9 cellular contexts compared by ENCODE assay signal in genomic region chr16:11689031-11689840, GRCh38. TPM values are rescaled to one million over a fixed set of nuclear protein-coding genes. Genes with fewer than 3 reads are reported as not detected.
A peak's percentile ranks its signal among the peaks of the same experiment; 100 is the strongest.
DNase-seq lines count a peak whose midpoint lies in the region; ATAC-seq, FAIRE-seq and TF ChIP-seq lines count a peak whose summit lies in the region.
"Had no signal": no experiment of that assay in that cellular context is flagged by ENCODE, and none has a peak within 500 bp of the region (broad histone marks: within the 10 kb centered on the region; RNA-seq: fewer than 3 reads in every experiment).

No MANE protein-coding gene starts in this region.

- H3K9me3 ChIP-seq in A673 (ENCODE audit: low read depth, low read length, poor library complexity, severe bottlenecking) = no peaks in the 10 kb centered on the region
- H3K9me3 ChIP-seq in K562 (replicated peaks; ENCODE audit: control insufficient read depth, insufficient read depth, low read depth, low read length) = no peaks in the 10 kb centered on the region

- TF ChIP-seq RAD21 in K562 (CRISPR knock-in tag; conservative IDR thresholded peaks at IDR 0.05 in 1 of 2, IDR thresholded peaks at IDR 0.05 in 1 of 2) = no peak

- H3K9ac ChIP-seq in K562 (ENCODE audit: insufficient read depth in 1 of 2, low read depth in 2 of 2, low read length in 2 of 2) = no peak overlapping the region

- POLR2A ChIA-PET in A673 (lab: Charles Lee; ENCODE audit: low non-redundant PET) = interaction anchor here (0.7 kb wide), 1 partner anchor 53 kb away, joined by 3 read pairs; the partner anchor contains the start of gene TXNDC11
- POLR2A ChIA-PET in K562 (lab: Yijun Ruan, JAX) = interaction anchor here (1.6 to 2.0 kb wide), 2 partner anchors 11 to 19 kb away, joined by 5 to 9 read pairs; no protein-coding TSS in a partner anchor

- H3K27ac ChIP-seq in A673 (ENCODE audit: low read depth, low read length, poor library complexity, severe bottlenecking) (peak overlapping the region; percentile 10), K562 (ENCODE audit: extremely low read depth, low read depth, low read length) (no peak overlapping the region)

- peaks cover 34% of the 10 kb centered on the region for H3K36me3 ChIP-seq in A673 (ENCODE audit: insufficient read depth, low read length, poor library complexity, severe bottlenecking)
- peaks cover 83% of the 10 kb centered on the region for H3K36me3 ChIP-seq in K562 (ENCODE audit: control insufficient read depth, insufficient read depth, low read length)

- intact Hi-C loops in A673 (cut with micrococcal nuclease; ENCODE audit: unreplicated experiment) (no loop called here), K562 (cut with micrococcal nuclease) (no loop called here)

- no peak overlapping the region for H3K4me3 ChIP-seq in A673 (ENCODE audit: low read depth, low read length, poor library complexity, severe bottlenecking)
- no peak overlapping the region for H3K4me3 ChIP-seq in K562

- no peaks in the 10 kb centered on the region for H3K9me1 ChIP-seq in K562 (ENCODE audit: control insufficient read depth, insufficient read depth, low read length)

- no peak for DNase-seq in A673 (ENCODE audit: low spot score)
- DNase-seq in K562 (ENCODE audit: extremely low read depth in 1 of 4, low spot score in 3 of 4) = no peak
- DNase-seq in NCI-H128 (lab: John Stamatoyannopoulos, UW; ENCODE audit: unreplicated experiment) = no peak
- DNase-seq in SKM-1 treated with dmso at 0.1 percent for 144 hours (lab: John Stamatoyannopoulos, UW; ENCODE audit: unreplicated experiment) = no peak
- DNase-seq in kidney glomerular epithelial cell (lab: John Stamatoyannopoulos, UW) = no peak
- DNase-seq in UCSD-AML1 (lab: John Stamatoyannopoulos, UW; ENCODE audit: unreplicated experiment) = no peak
- DNase-seq: natural killer cell had no signal

- TF ChIP-seq EP300 in K562 (IDR thresholded peaks at IDR 0.05; ENCODE audit: low read length) = no peak

- ATAC-seq in GM19372 (IDR thresholded peaks at IDR 0.05; ENCODE audit: low read depth, unreplicated experiment) (peak; percentile 89), HG03342 (IDR thresholded peaks at IDR 0.05; ENCODE audit: unreplicated experiment) (peak; percentile 83), K562 (no peak)

- H3K27me3 ChIP-seq in A673 (replicated peaks; ENCODE audit: insufficient read depth, low read depth, low read length, poor library complexity) = no peaks in the 10 kb centered on the region
- no peaks in the 10 kb centered on the region for H3K27me3 ChIP-seq in K562 (ENCODE audit: control insufficient read depth in 2 of 2, insufficient read depth in 2 of 2, low read length in 2 of 2)

- BruUV-seq in A673 (replicated peaks; lab: Mats Ljungman, UMichigan) (no TSS peak), K562 (replicated peaks; lab: Mats Ljungman, UMichigan) (no TSS peak)

- TF ChIP-seq POLR2A in K562 (conservative IDR thresholded peaks at IDR 0.05) = no peak

- no peaks in the 10 kb centered on the region for H4K20me1 ChIP-seq in K562 (replicated peaks; ENCODE audit: control insufficient read depth, insufficient read depth, low read length)

- in situ Hi-C loops in K562 (cut with MboI) = no loop called here

- WGBS in K562 (ENCODE audit: insufficient coverage, low coverage, missing lambda C conversion rate) = 97% methylated on average over 3 of the region's 3 CpGs

- H3K4me1 ChIP-seq in A673 (ENCODE audit: insufficient read depth, low read length, poor library complexity, severe bottlenecking) (peaks cover 16% of the 10 kb centered on the region), K562 (replicated peaks in 1 of 2; ENCODE audit: control insufficient read depth in 2 of 2, insufficient read depth in 2 of 2, low read length in 2 of 2) (no peaks in the 10 kb centered on the region)

- no peak for FAIRE-seq in K562 (lab: Jason Lieb, UNC)

- CTCF ChIA-PET in A673 (lab: Charles Lee) = no interaction called here
- CTCF ChIA-PET in K562 (lab: Yijun Ruan, JAX; ENCODE audit: low intra/inter-chr PET ratio) = no interaction called here

- no peak overlapping the region for H3K4me2 ChIP-seq in K562 (ENCODE audit: insufficient read depth, low read length)

- H3K79me2 ChIP-seq in K562 (ENCODE audit: control insufficient read depth, insufficient read depth, low read length) = no peaks in the 10 kb centered on the region; the same call in 2 of the 3 replicates

- no peak for TF ChIP-seq CTCF in A673 (conservative IDR thresholded peaks at IDR 0.05; ENCODE audit: low read depth, low read length)
- no peak for TF ChIP-seq CTCF in K562 (IDR thresholded peaks at IDR 0.05 in 2 of 3, conservative IDR thresholded peaks at IDR 0.05 in 1 of 3; ENCODE audit: insufficient read depth in 2 of 3, low read depth in 1 of 3, low read length in 3 of 3)

- H2AFZ ChIP-seq in K562 (ENCODE audit: low read depth, low read length) = no peak overlapping the region

TF ChIP-seq in K562, 482 proteins besides CTCF, POLR2A, EP300 and RAD21:
- TF ChIP-seq ZNF778 (CRISPR knock-in tag; IDR thresholded peaks at IDR 0.05) (no peak), NFIX (CRISPR knock-in tag; IDR thresholded peaks at IDR 0.05; ENCODE audit: low read depth) (no peak), ZKSCAN1 (IDR thresholded peaks at IDR 0.05; ENCODE audit: low read depth, low read length) (0 out of 2 replicates have a peak, but pooled peaks have one; percentile 49), RHOXF2B (CRISPR knock-in tag; conservative IDR thresholded peaks at IDR 0.05) (no peak), ZNF121 (CRISPR knock-in tag; conservative IDR thresholded peaks at IDR 0.05) (peak; percentile 64; the same call in 1 of the 2 replicates), SIN3B (IDR thresholded peaks at IDR 0.05; ENCODE audit: low read depth) (no peak), YY1 (IDR thresholded peaks at IDR 0.05; ENCODE audit: borderline replicate concordance in 1 of 3, control insufficient read depth in 1 of 3, extremely low read depth in 1 of 3, insufficient read depth in 3 of 3, insufficient read length in 1 of 3, insufficient replicate concordance in 2 of 3, low read depth in 1 of 3, low read length in 2 of 3) (peak in 1 of 3 experiments; percentile 44), HEY1 (CRISPR knock-in tag; IDR thresholded peaks at IDR 0.05; ENCODE audit: borderline replicate concordance) (no peak)

RNA-seq across cellular contexts. Expression of gene SNN, which starts 21.0 kb away (rescaled TPM):
- total RNA-seq in A673 (2021) = 13.0 and 14.6 TPM in 2 replicates
- total RNA-seq in K562 (2011; cell fraction: chromatin; rRNA removed; ENCODE audit: low replicate concordance) = 0.81 and 2.2 TPM in 2 replicates
- total RNA-seq in K562 (2011; cell fraction: nucleolus; rRNA removed) = 1.7 and 2.0 TPM in 2 replicates
- total RNA-seq in K562 (2011; cell fraction: nucleoplasm; rRNA removed) = 1.8 and 2.4 TPM in 2 replicates
- total RNA-seq in K562 (2014; rRNA removed) = 1.4 and 2.4 TPM in 2 replicates
- total RNA-seq in K562 (2014; rRNA removed; fragmentation: Illumina TruSeq; extraction: Trizol) = 1.5 and 1.6 TPM in 2 replicates
- 2.8 and 3.0 TPM in 2 replicates for total RNA-seq in K562 (2015; rRNA removed; fragmentation: Illumina TruSeq; extraction: Trizol)
- 2.0 and 2.9 TPM in 2 replicates for total RNA-seq in K562 (2021)
- 2.2 and 2.3 TPM in 2 replicates for polyA plus RNA-seq in K562 (2011; rRNA removed)
- polyA plus RNA-seq in K562 (2011; cell fraction: cytosol; rRNA removed) = 2.3 and 2.9 TPM in 2 replicates
- 1.2 and 2.1 TPM in 2 replicates for polyA plus RNA-seq in K562 (2011; cell fraction: nucleus; rRNA removed)
- polyA plus RNA-seq in K562 (2012) = 3.0 and 3.7 TPM in 2 replicates
- 1.9 and 2.6 TPM in 2 replicates for polyA plus RNA-seq in K562 (2014; fragmentation: Illumina TruSeq; extraction: Trizol)
- polyA plus RNA-seq in K562 (2014; fragmentation: Nextera tagmentation; extraction: Ambion mirVana) = under 1 TPM; 0.07 to 0.22 TPM
- 1.9 and 2.5 TPM in 2 replicates for polyA plus RNA-seq in K562 (2014; rRNA removed)
- 1.4 TPM in 2 replicates for polyA minus RNA-seq in K562 (2011; rRNA and poly(A)+ RNA removed)
- 0.67 and 1.7 TPM in 2 replicates for polyA minus RNA-seq in K562 (2011; cell fraction: cytosol; rRNA and poly(A)+ RNA removed)
- polyA minus RNA-seq in K562 (2011; cell fraction: nucleus; rRNA and poly(A)+ RNA removed) = 0.94 and 2.0 TPM in 2 replicates

RNA-seq across cellular contexts. Expression of gene TXNDC11, which starts 53.4 kb away (rescaled TPM):
- total RNA-seq in A673 (2021) (17.0 and 17.6 TPM in 2 replicates), K562 (2014; rRNA removed) (26.2 and 32.9 TPM in 2 replicates), K562 (2014; rRNA removed; fragmentation: Illumina TruSeq; extraction: Trizol) (17.8 TPM in 2 replicates), K562 (2015; rRNA removed; fragmentation: Illumina TruSeq; extraction: Trizol) (28.2 and 28.6 TPM in 2 replicates), K562 (2021) (25.4 and 26.2 TPM in 2 replicates)
- total RNA-seq in K562 (2011; cell fraction: chromatin; rRNA removed; ENCODE audit: low replicate concordance) = 65.0 and 78.1 TPM in 2 replicates
- 60.9 and 64.0 TPM in 2 replicates for total RNA-seq in K562 (2011; cell fraction: nucleolus; rRNA removed)
- 65.3 and 87.2 TPM in 2 replicates for total RNA-seq in K562 (2011; cell fraction: nucleoplasm; rRNA removed)
- polyA plus RNA-seq in K562 (2011; rRNA removed) (32.6 and 35.8 TPM in 2 replicates), K562 (2014; fragmentation: Illumina TruSeq; extraction: Trizol) (27.7 and 29.2 TPM in 2 replicates), K562 (2014; fragmentation: Nextera tagmentation; extraction: Ambion mirVana) (1 to 10 TPM in 1 of 2 experiments, under 1 TPM in 1; 0.66 to 2.3 TPM), K562 (2014; rRNA removed) (22.2 and 32.3 TPM in 2 replicates)
- polyA plus RNA-seq in K562 (2011; cell fraction: cytosol; rRNA removed) = 40.2 and 47.6 TPM in 2 replicates
- 36.3 and 37.9 TPM in 2 replicates for polyA plus RNA-seq in K562 (2011; cell fraction: nucleus; rRNA removed)
- 18.8 and 43.5 TPM in 2 replicates for polyA plus RNA-seq in K562 (2012)
- 30.8 and 36.2 TPM in 2 replicates for polyA minus RNA-seq in K562 (2011; rRNA and poly(A)+ RNA removed)
- polyA minus RNA-seq in K562 (2011; cell fraction: cytosol; rRNA and poly(A)+ RNA removed) = 13.2 and 22.6 TPM in 2 replicates
- polyA minus RNA-seq in K562 (2011; cell fraction: nucleus; rRNA and poly(A)+ RNA removed) = 14.3 and 22.9 TPM in 2 replicates
